ENCODE assay signal across 11 cellular contexts in the genomic region with DNA sequence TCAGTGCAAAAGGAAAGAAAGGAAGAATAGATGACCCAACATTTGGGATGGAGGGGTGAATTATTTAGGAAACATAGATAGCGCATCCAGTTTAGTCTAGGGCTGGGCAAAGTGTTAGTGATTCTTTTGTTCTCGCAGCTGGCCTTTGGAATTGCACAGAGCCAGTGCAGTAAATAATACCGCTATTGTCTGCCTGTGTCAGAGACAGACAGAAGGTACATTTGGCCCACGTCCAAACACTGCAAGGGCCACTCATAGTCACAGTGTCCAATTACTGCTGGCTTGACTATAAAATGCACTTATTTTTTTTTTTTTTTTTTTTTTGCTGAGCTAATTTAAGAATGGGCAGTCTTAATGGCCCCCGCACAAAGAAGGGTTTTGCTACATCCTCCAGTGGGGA.
A peak's percentile ranks its signal among the peaks of the same experiment; 100 is the strongest.
DNase-seq lines count a peak whose midpoint lies in the region; ATAC-seq and TF ChIP-seq lines count a peak whose summit lies in the region.
"Had no signal": no experiment of that assay in that cellular context is flagged by ENCODE, and none has a peak within 500 bp of the region (broad histone marks: within the 10 kb centered on the region; RNA-seq: fewer than 3 reads in every experiment).

No MANE protein-coding gene starts in this region.

- H3K4me3 Mint-ChIP-seq in MCF 10A (ENCODE audit: unreplicated experiment), result no peak overlapping the region
- no peak overlapping the region for H3K4me3 Mint-ChIP-seq in T-cell
- H3K4me3 Mint-ChIP-seq: CD4-positive, alpha-beta memory T cell had no signal

- H3K36me3 Mint-ChIP-seq in MCF 10A (ENCODE audit: insufficient read depth, unreplicated experiment), result no peaks in the 10 kb centered on the region
- H3K36me3 Mint-ChIP-seq in T-cell, result no peaks in the 10 kb centered on the region

- no peaks in the 10 kb centered on the region for H3K27me3 ChIP-seq in prostate gland (replicated peaks; ENCODE audit: insufficient read depth)
- H3K27me3 ChIP-seq in heart left ventricle, result peaks cover 0 to 5% (median 0%) of the 10 kb centered on the region in 9 donors
- H3K27me3 ChIP-seq: ascending aorta had no signal

- intact Hi-C loops in MCF 10A (cut with micrococcal nuclease), result no loop called here
- intact Hi-C loops in prostate gland (cut with DNase I), result no loop called here
- intact Hi-C loops in heart left ventricle (cut with DNase I), result no loop called here

- CTCF ChIA-PET in MCF 10A (lab: Yijun Ruan, JAX) (interaction anchor here (1.0 kb wide), 1 partner anchor 13 kb away, joined by 3 read pairs; no protein-coding TSS in a partner anchor), T-cell (lab: Charles Lee) (no interaction called here)

- ATAC-seq in T-cell (replicated peaks in 1 of 4), result no peak
- no peak for ATAC-seq in heart left ventricle

- H3K27ac ChIP-seq in prostate gland, result no peak overlapping the region
- no peak overlapping the region for H3K27ac ChIP-seq in heart left ventricle
- H3K27ac ChIP-seq: ascending aorta, RWPE1 had no signal

- H3K27ac Mint-ChIP-seq in MCF 10A (ENCODE audit: low read depth, unreplicated experiment) (no peak overlapping the region), T-cell (no peak overlapping the region)
- H3K27ac Mint-ChIP-seq: CD4-positive, alpha-beta memory T cell had no signal

- no peaks in the 10 kb centered on the region for H3K36me3 ChIP-seq in prostate gland
- no peaks in the 10 kb centered on the region for H3K36me3 ChIP-seq in heart left ventricle
- H3K36me3 ChIP-seq: ascending aorta had no signal

- H3K4me1 ChIP-seq in prostate gland (replicated peaks) (no peaks in the 10 kb centered on the region), heart left ventricle (no peaks in the 10 kb centered on the region)
- H3K4me1 ChIP-seq: ascending aorta had no signal

- H3K4me1 Mint-ChIP-seq in MCF 10A (ENCODE audit: insufficient read depth, unreplicated experiment) (no peaks in the 10 kb centered on the region), T-cell (no peaks in the 10 kb centered on the region)
- H3K4me1 Mint-ChIP-seq: CD4-positive, alpha-beta memory T cell had no signal

- POLR2A ChIA-PET in MCF 10A (lab: Yijun Ruan, JAX), result no interaction called here
- POLR2A ChIA-PET in T-cell (lab: Charles Lee), result no interaction called here

- H3K4me3 ChIP-seq in prostate gland (no peak overlapping the region), heart left ventricle (no peak overlapping the region)
- H3K4me3 ChIP-seq: ascending aorta had no signal

- H3K9me3 Mint-ChIP-seq in MCF 10A (ENCODE audit: unreplicated experiment), result no peaks in the 10 kb centered on the region
- H3K9me3 Mint-ChIP-seq in T-cell, result peaks cover 0 to 2% (median 0%) of the 10 kb centered on the region in 3 donors

- TF ChIP-seq CTCF in MCF 10A (IDR thresholded peaks at IDR 0.05; ENCODE audit: unreplicated experiment) (no peak), prostate gland (IDR thresholded peaks at IDR 0.05) (no peak), heart left ventricle (IDR thresholded peaks at IDR 0.05) (no peak)

- DNase-seq in HT1080 (ENCODE audit: low read depth) (peak; percentile 70), NCI-H345 treated with DMSO at 0.1 percent for 48 hours (lab: John Stamatoyannopoulos, UW; ENCODE audit: unreplicated experiment) (peak; percentile 93), MCF 10A (ENCODE audit: unreplicated experiment) (peak; percentile 9), prostate gland (ENCODE audit: low spot score) (peak; percentile 18), T-cell (no peak), NCI-H1694 treated with DMSO at 0.1 percent for 48 hours (lab: John Stamatoyannopoulos, UW) (no peak), heart left ventricle (no peak), NCI-H1048 (lab: John Stamatoyannopoulos, UW) (no peak)
- DNase-seq: CD4-positive, alpha-beta memory T cell had no signal

- WGBS in prostate gland, result 13% methylated on average over 5 of the region's 5 CpGs
- 51 to 65% (median 60%) methylated on average over 5 of the region's 5 CpGs for WGBS in heart left ventricle, 4 donors

- no peak for TF ChIP-seq POLR2A in prostate gland (IDR thresholded peaks at IDR 0.05)
- no peak for TF ChIP-seq POLR2A in heart left ventricle (IDR thresholded peaks at IDR 0.05)

- H3K27me3 Mint-ChIP-seq in MCF 10A (ENCODE audit: insufficient read depth, unreplicated experiment) (no peaks in the 10 kb centered on the region), T-cell (no peaks in the 10 kb centered on the region)
- H3K27me3 Mint-ChIP-seq: CD4-positive, alpha-beta memory T cell had no signal

- no TSS peak for BruUV-seq in MCF 10A (replicated peaks; lab: Mats Ljungman, UMichigan)

- H3K9me3 ChIP-seq in prostate gland (no peaks in the 10 kb centered on the region), heart left ventricle (peaks cover 0 to 6% (median under 1%) of the 10 kb centered on the region in 12 donors)
- H3K9me3 ChIP-seq: ascending aorta had no signal

Comparison
In these comparisons a context has a peak if more than half of its experiments do, and no peak if none do; other contexts are left out.
1. DNase-seq: peak in HT1080 (single experiment), NCI-H345 treated with DMSO at 0.1 percent for 48 hours (single experiment), MCF 10A (single experiment) and prostate gland (single experiment); none in T-cell (0 of 34), NCI-H1694 treated with DMSO at 0.1 percent for 48 hours (single experiment), heart left ventricle (0 of 5) and NCI-H1048 (single experiment).